11 cellular contexts compared by ENCODE assay signal in the genomic region with DNA sequence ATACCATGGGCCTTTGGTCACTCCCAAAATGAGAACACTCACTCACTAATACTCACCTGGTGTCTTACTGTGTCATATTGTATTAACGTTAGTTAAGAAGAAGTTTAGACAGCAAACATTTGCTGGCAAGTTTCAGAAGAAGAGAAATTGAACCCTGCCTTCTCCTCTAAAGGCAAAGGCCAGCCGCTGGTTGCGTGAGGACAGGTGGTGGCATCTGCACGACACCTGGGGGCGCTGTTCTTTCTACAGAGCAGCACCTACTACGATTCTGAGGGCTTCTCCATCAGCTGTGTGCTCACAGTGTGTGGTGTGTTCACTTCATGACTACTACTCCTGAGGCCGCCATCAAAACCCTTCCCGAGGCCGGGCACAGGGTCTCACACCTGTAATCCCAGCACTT. TPM values are rescaled to one million over a fixed set of nuclear protein-coding genes. Genes with fewer than 3 reads are reported as not detected.
DNase-seq lines count a peak whose midpoint lies in the region; ATAC-seq, FAIRE-seq and TF ChIP-seq lines count a peak whose summit lies in the region.
"Had no signal": no experiment of that assay in that cellular context is flagged by ENCODE, and none has a peak within 500 bp of the region (broad histone marks: within the 10 kb centered on the region; RNA-seq: fewer than 3 reads in every experiment).

No MANE protein-coding gene starts in this region.

- no peaks in the 10 kb centered on the region for H3K36me3 Mint-ChIP-seq in activated naive CD4-positive, alpha-beta T cell treated with anti-CD3 and anti-CD28 coated beads for 36 hours (ENCODE audit: low read depth)
- H3K36me3 Mint-ChIP-seq: CD8-positive, alpha-beta memory T cell had no signal

- no peaks in the 10 kb centered on the region for H3K4me1 ChIP-seq in small intestine (ENCODE audit: control insufficient read depth in 2 of 2, insufficient read depth in 1 of 2, low read depth in 1 of 2, low read length in 1 of 2)
- H3K4me1 ChIP-seq: body of pancreas had no signal

- intact Hi-C loops in activated naive CD4-positive, alpha-beta T cell treated with anti-CD3 and anti-CD28 coated beads for 36 hours (cut with micrococcal nuclease): loop anchor here (10.0 kb wide), 1 partner anchor 319 kb away; the partner anchor contains the start of gene TBXAS1

- H3K36me3 ChIP-seq in bronchial epithelial cell (ENCODE audit: control insufficient read depth, insufficient read depth, low read length): no peaks in the 10 kb centered on the region
- H3K36me3 ChIP-seq in small intestine (ENCODE audit: control insufficient read depth in 2 of 2, insufficient read depth in 2 of 2, low read length in 2 of 2): no peaks in the 10 kb centered on the region

- H3K27me3 ChIP-seq in bronchial epithelial cell (ENCODE audit: control insufficient read depth, insufficient read depth, low read length) (no peaks in the 10 kb centered on the region), small intestine (ENCODE audit: control insufficient read depth in 2 of 2, insufficient read depth in 2 of 2, low read length in 2 of 2) (no peaks in the 10 kb centered on the region)
- H3K27me3 ChIP-seq: body of pancreas had no signal

- no peak for ATAC-seq in HG03520 (IDR thresholded peaks at IDR 0.05; ENCODE audit: unreplicated experiment)
- ATAC-seq: body of pancreas had no signal

- H3K4me3 Mint-ChIP-seq in activated naive CD4-positive, alpha-beta T cell treated with anti-CD3 and anti-CD28 coated beads for 36 hours: no peak overlapping the region
- H3K4me3 Mint-ChIP-seq: CD8-positive, alpha-beta memory T cell had no signal

- H3K27me3 Mint-ChIP-seq in activated naive CD4-positive, alpha-beta T cell treated with anti-CD3 and anti-CD28 coated beads for 36 hours (ENCODE audit: low read depth): no peaks in the 10 kb centered on the region
- H3K27me3 Mint-ChIP-seq: CD8-positive, alpha-beta memory T cell had no signal

- H3K9me3 ChIP-seq in small intestine (ENCODE audit: control insufficient read depth, low read depth): no peaks in the 10 kb centered on the region
- H3K9me3 ChIP-seq: body of pancreas had no signal

- H3K27ac ChIP-seq in small intestine (ENCODE audit: low read depth in 1 of 2, low read length in 1 of 2): no peak overlapping the region
- H3K27ac ChIP-seq: body of pancreas had no signal

- H3K9me3 Mint-ChIP-seq in activated naive CD4-positive, alpha-beta T cell treated with anti-CD3 and anti-CD28 coated beads for 36 hours: no peaks in the 10 kb centered on the region
- H3K9me3 Mint-ChIP-seq: CD8-positive, alpha-beta memory T cell had no signal

- peak; percentile 37 for TF ChIP-seq CTCF in bronchial epithelial cell (IDR thresholded peaks at IDR 0.05; ENCODE audit: insufficient read depth, low read length, severe bottlenecking)

- CTCF ChIA-PET in activated naive CD4-positive, alpha-beta T cell treated with anti-CD3 and anti-CD28 coated beads for 36 hours (lab: Charles Lee): interaction anchor here (1.0 kb wide), 1 partner anchor 20 kb away, joined by 4 read pairs; no protein-coding TSS in a partner anchor

- WGBS in small intestine, 3 donors: 62 to 75% (median 74%) methylated on average over 9 of the region's 9 CpGs

- H3K27ac Mint-ChIP-seq in activated naive CD4-positive, alpha-beta T cell treated with anti-CD3 and anti-CD28 coated beads for 36 hours: no peak overlapping the region
- H3K27ac Mint-ChIP-seq: CD8-positive, alpha-beta memory T cell had no signal

- DNase-seq in activated naive CD4-positive, alpha-beta T cell treated with anti-CD3 and anti-CD28 coated beads for 36 hours: peak; percentile 50
- no peak for DNase-seq in activated naive CD4-positive, alpha-beta T cell (lab: John Stamatoyannopoulos, UW)
- DNase-seq in Kasumi-1 (lab: John Stamatoyannopoulos, UW) (peak; percentile 56 to 60), bronchial epithelial cell (ENCODE audit: low read depth) (no peak), small intestine (peak; percentile 16), GF-D8 (lab: John Stamatoyannopoulos, UW) (no peak), NCI-H1105 treated with DMSO at 0.1 percent for 48 hours (lab: John Stamatoyannopoulos, UW) (no peak)
- DNase-seq: body of pancreas; CD8-positive, alpha-beta memory T cell; NCI-H510A had no signal

- no peaks in the 10 kb centered on the region for H3K4me1 Mint-ChIP-seq in activated naive CD4-positive, alpha-beta T cell treated with anti-CD3 and anti-CD28 coated beads for 36 hours (ENCODE audit: low read depth)
- H3K4me1 Mint-ChIP-seq: CD8-positive, alpha-beta memory T cell had no signal

- FAIRE-seq in bronchial epithelial cell (lab: Jason Lieb, UNC) (no peak), small intestine (lab: Jason Lieb, UNC) (no peak)

- no peak overlapping the region for H3K4me3 ChIP-seq in bronchial epithelial cell (ENCODE audit: low read depth, low read length)
- H3K4me3 ChIP-seq in small intestine (ENCODE audit: low read depth in 1 of 2, low read length in 2 of 2): no peak overlapping the region
- H3K4me3 ChIP-seq: body of pancreas had no signal

RNA-seq across cellular contexts. Expression of gene CLEC2L, which starts 17.9 kb away (rescaled TPM):
- not detected for total RNA-seq in activated naive CD4-positive, alpha-beta T cell treated with anti-CD3 and anti-CD28 coated beads for 36 hours
- not detected in 2 replicates for total RNA-seq in bronchial epithelial cell
- polyA plus RNA-seq in small intestine: 1 to 10 TPM in 1 of 3 donors, not detected in 2; 1.4 TPM
- total RNA-seq: body of pancreas; CD8-positive, alpha-beta memory T cell had no signal
- polyA plus RNA-seq: CD8-positive, alpha-beta memory T cell had no signal

RNA-seq across cellular contexts. Expression of gene KLRG2, which starts 22.1 kb away (rescaled TPM):
- total RNA-seq in activated naive CD4-positive, alpha-beta T cell treated with anti-CD3 and anti-CD28 coated beads for 36 hours: under 1 TPM; 0.57 to 0.79 TPM
- total RNA-seq in bronchial epithelial cell: 1.1 and 1.8 TPM in 2 replicates
- polyA plus RNA-seq in small intestine: not detected
- polyA plus RNA-seq: CD8-positive, alpha-beta memory T cell had no signal

Comparison
In these comparisons a context has a peak if more than half of its experiments do, and no peak if none do; other contexts are left out.
1. DNase-seq: peak in activated naive CD4-positive, alpha-beta T cell treated with anti-CD3 and anti-CD28 coated beads for 36 hours (single experiment), Kasumi-1 (2 of 2) and small intestine (single experiment); none in activated naive CD4-positive, alpha-beta T cell (0 of 4), bronchial epithelial cell (single experiment), GF-D8 (single experiment) and NCI-H1105 treated with DMSO at 0.1 percent for 48 hours (single experiment).